ENCODE assay signal across 16 cellular contexts in the genomic region with DNA sequence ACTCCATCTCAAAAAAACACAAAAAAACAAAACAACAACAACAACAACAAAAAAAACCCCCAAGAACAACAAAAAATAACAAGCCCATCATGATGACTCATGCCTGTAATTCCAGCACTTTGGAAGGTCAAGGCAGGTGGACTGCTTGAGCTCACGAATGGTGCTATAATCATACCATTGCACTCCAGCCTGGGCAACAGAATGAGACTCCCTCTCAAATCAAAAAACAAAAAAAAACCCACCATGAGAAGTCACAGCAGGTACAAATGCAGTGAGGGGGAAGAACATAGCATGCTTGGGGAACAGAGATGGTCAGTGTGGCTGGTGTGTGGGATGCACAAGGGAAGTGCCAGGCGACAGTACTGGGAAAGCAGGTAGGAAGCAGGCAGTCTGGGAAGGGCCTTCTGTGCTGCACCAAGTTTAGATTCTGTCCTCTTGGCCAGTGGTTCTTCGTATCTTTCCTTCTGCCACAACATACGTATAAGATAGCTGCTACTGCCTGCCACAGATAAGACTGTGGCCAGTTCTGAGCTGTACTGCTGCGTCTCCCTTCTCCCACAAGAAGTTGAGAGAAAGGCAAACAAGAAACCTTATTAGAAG. TPM values are rescaled to one million over a fixed set of nuclear protein-coding genes. Genes with fewer than 3 reads are reported as not detected.
DNase-seq lines count a peak whose midpoint lies in the region; ATAC-seq, FAIRE-seq and TF ChIP-seq lines count a peak whose summit lies in the region.
"Had no signal": no experiment of that assay in that cellular context is flagged by ENCODE, and none has a peak within 500 bp of the region (broad histone marks: within the 10 kb centered on the region; RNA-seq: fewer than 3 reads in every experiment).

No MANE protein-coding gene starts in this region.

- H3K9ac ChIP-seq in HCT116 (ENCODE audit: low read length) = no peak overlapping the region
- H3K9ac ChIP-seq in neural progenitor cell = no peak overlapping the region
- H3K9ac ChIP-seq: SK-N-SH had no signal

- H4K20me1 ChIP-seq in HCT116 (ENCODE audit: insufficient read depth) (no peaks in the 10 kb centered on the region), neural progenitor cell (ENCODE audit: low read depth) (no peaks in the 10 kb centered on the region)

- H3K4me3 Mint-ChIP-seq in neural progenitor cell = no peak overlapping the region

- H3K27me3 Mint-ChIP-seq in neural progenitor cell (ENCODE audit: insufficient read depth, low read depth) = peaks cover 2% of the 10 kb centered on the region

- ATAC-seq in HCT116 (peak; percentile 36; the same call in 1 of the 2 replicates), Panc1 (peak; percentile 38; the same call in 1 of the 2 replicates), GM18861 (IDR thresholded peaks at IDR 0.05; ENCODE audit: unreplicated experiment) (no peak)

- H3F3A ChIP-seq in neural progenitor cell (ENCODE audit: low read depth) = no peaks in the 10 kb centered on the region

- POLR2A ChIA-PET in HCT116 (lab: Charles Lee) = no interaction called here
- POLR2A ChIA-PET in Panc1 (lab: Charles Lee) = interaction anchor here (0.9 kb wide), 1 partner anchor 9 kb away, joined by 3 read pairs; no protein-coding TSS in a partner anchor

- no peak overlapping the region for H3K27ac Mint-ChIP-seq in neural progenitor cell

- H3K4me2 ChIP-seq in HCT116 (ENCODE audit: low read length) (peak overlapping the region; percentile 31), neural progenitor cell (no peak overlapping the region)
- H3K4me2 ChIP-seq: SK-N-SH had no signal

- WGBS in spleen, 5 donors = 79 to 92% (median 87%) methylated on average over 5 of the region's 5 CpGs

- H3K4me1 Mint-ChIP-seq in neural progenitor cell = peaks cover 2% of the 10 kb centered on the region

- DNase-seq in HCT116 (ENCODE audit: low read depth, low spot score) (no peak), Panc1 (ENCODE audit: low read depth, low spot score) (no peak), cardiac muscle cell (ENCODE audit: low read depth in 1 of 2, low spot score in 1 of 2) (peak; percentile 4 to 20), spleen (no peak), GM12891 (ENCODE audit: insufficient read length, low spot score) (no peak), head of caudate nucleus (no peak), neural progenitor cell (ENCODE audit: low spot score) (no peak)
- DNase-seq: cerebellar nuclear complex, MV-4-11, SK-N-SH, upper lobe of right lung, WERI-Rb-1 had no signal

- H3K36me3 ChIP-seq in HCT116 (ENCODE audit: control insufficient read depth in 1 of 2, insufficient read depth in 2 of 2, low read length in 2 of 2) (peaks cover 0 to 7% of the 10 kb centered on the region in 2 experiments; a peak in 1 of 4 replicates), Panc1 (ENCODE audit: control insufficient read depth, insufficient read depth, low read length) (peaks cover 4% of the 10 kb centered on the region), cardiac muscle cell (peaks cover 21% of the 10 kb centered on the region), spleen (peaks cover 3 to 100% (median 51%) of the 10 kb centered on the region in 6 donors), neural progenitor cell (no peaks in the 10 kb centered on the region)
- H3K36me3 ChIP-seq: prostate gland had no signal

- H2AFZ ChIP-seq in HCT116 (ENCODE audit: low read depth, low read length, poor library complexity, severe bottlenecking) (no peak overlapping the region), neural progenitor cell (replicated peaks) (no peak overlapping the region)

- peaks cover 14% of the 10 kb centered on the region for H3K36me3 Mint-ChIP-seq in neural progenitor cell

- H3K9me3 ChIP-seq in HCT116 (ENCODE audit: control insufficient read depth in 1 of 2, insufficient read depth in 1 of 2, low read depth in 1 of 2, low read length in 2 of 2) (no peaks in the 10 kb centered on the region), Panc1 (ENCODE audit: control insufficient read depth, insufficient read depth, low read depth, low read length) (no peaks in the 10 kb centered on the region), cardiac muscle cell (ENCODE audit: low read depth) (no peaks in the 10 kb centered on the region), spleen (no peaks in the 10 kb centered on the region), neural progenitor cell (ENCODE audit: low read depth) (no peaks in the 10 kb centered on the region)
- H3K9me3 ChIP-seq: prostate gland, SK-N-SH, upper lobe of right lung had no signal

- H3K27ac ChIP-seq in HCT116 (ENCODE audit: low read depth, low read length) = peak overlapping the region; percentile 28; the same call in 1 of the 2 replicates
- H3K27ac ChIP-seq in Panc1 (ENCODE audit: low read length) = no peak overlapping the region
- no peak overlapping the region for H3K27ac ChIP-seq in cardiac muscle cell
- peak overlapping the region in 6 of 8 donors; percentile 67 to 79 (median 77) for H3K27ac ChIP-seq in spleen
- H3K27ac ChIP-seq in neural progenitor cell = no peak overlapping the region
- H3K27ac ChIP-seq: C4-2B, prostate gland, upper lobe of right lung, WERI-Rb-1 had no signal

- no peaks in the 10 kb centered on the region for H3K27me3 ChIP-seq in HCT116 (ENCODE audit: insufficient read depth, low read length)
- no peaks in the 10 kb centered on the region for H3K27me3 ChIP-seq in Panc1 (ENCODE audit: control insufficient read depth, insufficient read depth, low read length)
- H3K27me3 ChIP-seq in cardiac muscle cell = no peaks in the 10 kb centered on the region
- H3K27me3 ChIP-seq in spleen (replicated peaks in 1 of 7) = no peaks in the 10 kb centered on the region
- H3K27me3 ChIP-seq in neural progenitor cell = no peaks in the 10 kb centered on the region
- H3K27me3 ChIP-seq: upper lobe of right lung had no signal

- H3K9me3 Mint-ChIP-seq in neural progenitor cell = no peaks in the 10 kb centered on the region

- BruUV-seq in HCT116 (replicated peaks; lab: Mats Ljungman, UMichigan) = no TSS peak
- no TSS peak for BruUV-seq in Panc1 (replicated peaks; lab: Mats Ljungman, UMichigan)

- RAD21 ChIA-PET in HCT116 (lab: Charles Lee; ENCODE audit: low non-redundant PET in 1 of 2, low total read pairs in 2 of 2, uncharacterized antibody in 2 of 2, unreplicated experiment in 2 of 2) = no interaction called here

- in situ Hi-C loops in Panc1 (cut with HindIII; ENCODE audit: low pct_unique_long_range_greater_than_20kb, low sequenced_read_pairs) = no loop called here

- no peaks in the 10 kb centered on the region for H3K79me2 ChIP-seq in HCT116 (ENCODE audit: insufficient read depth, low read length)
- no peaks in the 10 kb centered on the region for H3K79me2 ChIP-seq in neural progenitor cell (ENCODE audit: low read depth)

- H3K4me3 ChIP-seq in HCT116 (replicated peaks in 1 of 2; ENCODE audit: low read depth in 1 of 2, low read length in 2 of 2) (no peak overlapping the region), Panc1 (ENCODE audit: low read depth in 2 of 2, low read length in 2 of 2) (no peak overlapping the region), cardiac muscle cell (no peak overlapping the region), spleen (no peak overlapping the region), neural progenitor cell (no peak overlapping the region)
- H3K4me3 ChIP-seq: prostate gland, upper lobe of right lung had no signal

- TF ChIP-seq POLR2A in HCT116 (IDR thresholded peaks at IDR 0.05; ENCODE audit: borderline replicate concordance, extremely low read depth, insufficient read depth, insufficient read length) (no peak), spleen (IDR thresholded peaks at IDR 0.05) (no peak), GM12891 (IDR thresholded peaks at IDR 0.05; ENCODE audit: low read depth, low read length) (no peak)

- CTCF ChIA-PET in HCT116 (lab: Charles Lee) (interaction anchor here (1.3 kb wide), 1 partner anchor 30 kb away, joined by 4 read pairs; no protein-coding TSS in a partner anchor), Panc1 (lab: Charles Lee) (no interaction called here)

- TF ChIP-seq RAD21 in HCT116 (IDR thresholded peaks at IDR 0.05; ENCODE audit: low read depth) = no peak

- TF ChIP-seq CTCF in HCT116 (IDR thresholded peaks at IDR 0.05 in 2 of 3, conservative IDR thresholded peaks at IDR 0.05 in 1 of 3; ENCODE audit: borderline replicate concordance in 1 of 3, insufficient read depth in 1 of 3, low read depth in 2 of 3, low read length in 2 of 3) (no peak), Panc1 (IDR thresholded peaks at IDR 0.05) (no peak), cardiac muscle cell (IDR thresholded peaks at IDR 0.05; ENCODE audit: low read depth, low read length) (no peak), spleen (IDR thresholded peaks at IDR 0.05 in 8 of 11, conservative IDR thresholded peaks at IDR 0.05 in 3 of 11) (no peak), neural progenitor cell (IDR thresholded peaks at IDR 0.05) (no peak)

- H3K4me1 ChIP-seq in HCT116 (ENCODE audit: control insufficient read depth in 1 of 2, insufficient read depth in 2 of 2, low read length in 2 of 2) = peaks cover 12 to 31% of the 10 kb centered on the region in 2 experiments
- H3K4me1 ChIP-seq in Panc1 (ENCODE audit: control insufficient read depth, insufficient read depth, low read length) = no peaks in the 10 kb centered on the region; the same call in 1 of the 2 replicates
- peaks cover 5% of the 10 kb centered on the region for H3K4me1 ChIP-seq in cardiac muscle cell (ENCODE audit: low read depth)
- H3K4me1 ChIP-seq in spleen = peaks cover 0 to 16% (median 0%) of the 10 kb centered on the region in 6 donors
- no peaks in the 10 kb centered on the region for H3K4me1 ChIP-seq in neural progenitor cell
- H3K4me1 ChIP-seq: prostate gland, upper lobe of right lung had no signal

- FAIRE-seq in GM12891 (lab: Jason Lieb, UNC) = no peak

- intact Hi-C loops in HCT116 (cut with micrococcal nuclease) (no loop called here), Panc1 (cut with micrococcal nuclease; ENCODE audit: unreplicated experiment) (no loop called here), spleen (cut with DNase I; ENCODE audit: low total_unique reads) (no loop called here), head of caudate nucleus (cut with DNase I) (no loop called here)

- no peaks in the 10 kb centered on the region for H3K9me2 ChIP-seq in HCT116 (ENCODE audit: insufficient read depth)
- H3K9me2 ChIP-seq: SK-N-SH had no signal

RNA-seq across cellular contexts. Expression of gene ATG14, which starts 28.0 kb away (rescaled TPM):
- total RNA-seq in HCT116 (2021; ENCODE audit: unreplicated experiment) (9.9 TPM), Panc1 (2021; ENCODE audit: unreplicated experiment) (7.1 TPM), cardiac muscle cell (8.0 and 11.7 TPM in 2 replicates), spleen (10 to 100 TPM; 10.7 to 14.8 (median 13.2) TPM), neural progenitor cell (ENCODE audit: low replicate concordance) (19.9 and 28.8 TPM in 2 replicates)
- 3.4 and 4.8 TPM in 2 replicates for polyA plus RNA-seq in HCT116 (2012)
- polyA plus RNA-seq in Panc1 (2012; ENCODE audit: insufficient read length) = 3.3 TPM
- polyA plus RNA-seq in cardiac muscle cell (2.5 and 3.7 TPM in 2 replicates), spleen (1 to 10 TPM; 5.4 to 10.0 (median 7.2) TPM)
- 4.3 TPM for polyA plus RNA-seq in GM12891 (2012; ENCODE audit: low read depth, missing spikeins)

RNA-seq across cellular contexts. Expression of gene TBPL2, which starts 56.8 kb away (rescaled TPM):
- total RNA-seq in HCT116 (2021; ENCODE audit: unreplicated experiment) (not detected), Panc1 (2021; ENCODE audit: unreplicated experiment) (not detected), cardiac muscle cell (not detected in 2 replicates), spleen (not detected), neural progenitor cell (ENCODE audit: low replicate concordance) (not detected in 2 replicates)
- polyA plus RNA-seq in HCT116 (2012) = not detected in 2 replicates
- polyA plus RNA-seq in Panc1 (2012; ENCODE audit: insufficient read length) = not detected
- polyA plus RNA-seq in cardiac muscle cell (not detected in 2 replicates), spleen (not detected)
- not detected for polyA plus RNA-seq in GM12891 (2012; ENCODE audit: low read depth, missing spikeins)
- total RNA-seq: G401, prostate gland, upper lobe of right lung had no signal
- polyA plus RNA-seq: SK-N-SH had no signal

Comparison
In these comparisons a context has a peak if more than half of its experiments do, and no peak if none do; other contexts are left out.
1. DNase-seq: peak in cardiac muscle cell (2 of 2); none in HCT116 (single experiment), Panc1 (single experiment), spleen (single experiment), GM12891 (single experiment), head of caudate nucleus (0 of 42) and neural progenitor cell (single experiment).
2. H3K27ac ChIP-seq: peak in HCT116 (single experiment) and spleen (6 of 8); none in Panc1 (single experiment), cardiac muscle cell (single experiment) and neural progenitor cell (single experiment).